In the genomic region with DNA sequence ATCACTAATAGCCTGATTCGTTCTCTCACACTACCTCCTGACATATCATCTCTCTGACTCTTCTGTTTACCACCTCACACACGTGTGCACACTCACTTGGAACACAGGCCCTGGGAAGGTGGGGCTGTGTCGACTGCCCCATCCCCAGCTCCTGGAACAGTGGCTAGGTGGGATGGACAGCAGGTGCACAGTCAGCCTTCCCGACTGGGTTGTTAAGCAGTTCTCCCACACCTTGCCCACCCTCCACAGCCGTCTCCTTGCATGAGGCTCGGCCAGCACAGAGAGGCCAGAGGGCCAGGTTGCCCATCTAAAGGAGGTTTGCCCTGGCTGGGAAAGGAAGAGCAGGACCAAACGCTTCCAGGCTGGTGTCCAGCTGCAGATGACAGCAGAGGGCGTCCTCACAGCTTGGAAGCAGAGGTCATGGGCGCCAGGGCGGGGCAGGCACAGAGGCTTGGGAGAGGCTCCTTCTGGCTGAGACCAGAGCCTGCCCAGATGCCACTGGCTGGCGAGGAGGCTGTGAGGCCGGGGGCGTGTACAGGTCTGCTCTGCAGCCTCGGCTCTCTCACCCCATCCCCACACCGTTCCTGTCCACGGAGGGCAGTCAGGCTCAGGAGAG, we compare ENCODE assay signal across 8 cellular contexts.
DNase-seq lines count a peak whose midpoint lies in the region; ATAC-seq and TF ChIP-seq lines count a peak whose summit lies in the region.

No MANE protein-coding gene starts in this region.

- H3K4me1 ChIP-seq in PC-9 (replicated peaks; ENCODE audit: insufficient read depth) = peaks cover 60% of the 10 kb centered on the region
- peaks cover 0 to 5% of the 10 kb centered on the region in 2 donors for H3K4me1 ChIP-seq in neuronal stem cell (ENCODE audit: control insufficient read depth in 2 of 2, insufficient read depth in 1 of 2, low read depth in 1 of 2, low read length in 2 of 2)
- no peaks in the 10 kb centered on the region for H3K4me1 ChIP-seq in spleen

- intact Hi-C loops in PC-9 (cut with micrococcal nuclease; ENCODE audit: unreplicated experiment) = loop anchor here (1.0 to 10.0 kb wide), 3 partner anchors 24 to 272 kb away; partner anchors contain the start of genes MT2A, NUDT21 and OGFOD1
- intact Hi-C loops in spleen (cut with DNase I; ENCODE audit: low total_unique reads) = no loop called here

- WGBS in neuronal stem cell (ENCODE audit: extremely low coverage in 2 of 2, insufficient read length in 2 of 2, insufficient replicate concordance in 1 of 2), 2 donors = no CpG with 5 or more reads among the region's 16 CpGs
- 66 to 79% (median 72%) methylated on average over 15 to 16 of the region's 16 CpGs for WGBS in spleen, 5 donors

- H2AK5ac ChIP-seq in neuronal stem cell (ENCODE audit: low read depth, low read length) = peak overlapping the region; percentile 50

- H3K9ac ChIP-seq in neuronal stem cell (ENCODE audit: low read depth, low read length, poor library complexity) = no peak overlapping the region

- no peak overlapping the region for H2BK120ac ChIP-seq in neuronal stem cell (ENCODE audit: low read depth, low read length)

- H3K27ac ChIP-seq in PC-9 (peak overlapping the region; percentile 99), neuronal stem cell (replicated peaks; ENCODE audit: low read length) (no peak overlapping the region), spleen (no peak overlapping the region)

- peak; percentile 45 for DNase-seq in GM10248 (ENCODE audit: extremely low spot score)
- DNase-seq in PC-9 = peak; percentile 62 to 83
- no peak for DNase-seq in neuronal stem cell (ENCODE audit: low spot score)
- no peak for DNase-seq in GM19240 (ENCODE audit: insufficient read length, low spot score)
- DNase-seq in spleen = no peak

- H3K79me1 ChIP-seq in neuronal stem cell (ENCODE audit: low read depth, low read length) = no peaks in the 10 kb centered on the region

- CTCF ChIA-PET in GM10248 (lab: Yijun Ruan, JAX) = interaction anchor here (0.8 to 2.9 kb wide), 4 partner anchors 8 to 369 kb away, joined by 3 to 12 read pairs (median 7); no protein-coding TSS in a partner anchor
- CTCF ChIA-PET in PC-9 (lab: Charles Lee) = interaction anchor here (0.6 to 2.3 kb wide), 2 partner anchors 24 to 25 kb away, joined by 3 to 8 read pairs; no protein-coding TSS in a partner anchor

- peak overlapping the region; percentile 58 for H3K18ac ChIP-seq in neuronal stem cell (ENCODE audit: low read length)

- H2BK15ac ChIP-seq in neuronal stem cell (ENCODE audit: low read length) = peak overlapping the region; percentile 6

- H3K36me3 ChIP-seq in PC-9 (ENCODE audit: low read depth) (no peaks in the 10 kb centered on the region), neuronal stem cell (replicated peaks in 1 of 2; ENCODE audit: control insufficient read depth in 2 of 2, insufficient read depth in 2 of 2, low read length in 2 of 2) (no peaks in the 10 kb centered on the region), spleen (no peaks in the 10 kb centered on the region)

- H2BK12ac ChIP-seq in neuronal stem cell (ENCODE audit: low read length) = no peak overlapping the region

- H3K4me2 ChIP-seq in PC-9 (peak overlapping the region; percentile 73), neuronal stem cell (ENCODE audit: insufficient read depth, low read length, poor library complexity, severe bottlenecking) (no peak overlapping the region)

- no peaks in the 10 kb centered on the region for H3K79me2 ChIP-seq in PC-9 (ENCODE audit: low read depth)

- ATAC-seq in esophagus mucosa (peak; percentile 61), GM19035 (IDR thresholded peaks at IDR 0.05; ENCODE audit: unreplicated experiment) (no peak), HG03196 (IDR thresholded peaks at IDR 0.05; ENCODE audit: unreplicated experiment) (no peak)

- no peaks in the 10 kb centered on the region for H4K20me1 ChIP-seq in PC-9 (ENCODE audit: insufficient read depth)

- H3K4me3 ChIP-seq in PC-9 (no peak overlapping the region), neuronal stem cell (ENCODE audit: low read length in 2 of 2) (no peak overlapping the region), spleen (no peak overlapping the region)

- no peak overlapping the region for H4K8ac ChIP-seq in neuronal stem cell (ENCODE audit: low read depth, low read length)

- peaks cover 40% of the 10 kb centered on the region for H3F3A ChIP-seq in PC-9 (ENCODE audit: insufficient read depth, low read depth)

- TF ChIP-seq POLR2A in spleen (IDR thresholded peaks at IDR 0.05) = no peak

- no peaks in the 10 kb centered on the region for H3K9me3 ChIP-seq in PC-9 (ENCODE audit: insufficient read depth, low read depth)
- H3K9me3 ChIP-seq in neuronal stem cell (replicated peaks in 1 of 2; ENCODE audit: control insufficient read depth in 2 of 2, insufficient read depth in 1 of 2, low read depth in 1 of 2, low read length in 2 of 2) = no peaks in the 10 kb centered on the region
- H3K9me3 ChIP-seq in spleen = no peaks in the 10 kb centered on the region

- no peak overlapping the region for H3K23ac ChIP-seq in neuronal stem cell (ENCODE audit: low read depth, low read length, poor library complexity)

- POLR2A ChIA-PET in GM10248 (lab: Yijun Ruan, JAX) = no interaction called here
- POLR2A ChIA-PET in PC-9 (lab: Charles Lee; ENCODE audit: unreplicated experiment) = no interaction called here

- no peak overlapping the region for H2BK5ac ChIP-seq in neuronal stem cell (ENCODE audit: low read length)

- H2AFZ ChIP-seq in PC-9 (no peak overlapping the region), neuronal stem cell (ENCODE audit: low read length) (peak overlapping the region; percentile 86)

- peak overlapping the region; percentile 74 for H3K14ac ChIP-seq in neuronal stem cell (ENCODE audit: low read length)

- TF ChIP-seq CTCF in GM10248 (IDR thresholded peaks at IDR 0.05; ENCODE audit: control extremely low read depth, extremely low read depth, low read depth, missing control alignments) (peak; percentile 46), PC-9 (conservative IDR thresholded peaks at IDR 0.05) (no peak), spleen (IDR thresholded peaks at IDR 0.05 in 8 of 11, conservative IDR thresholded peaks at IDR 0.05 in 3 of 11) (peak in 1 of 11 experiments; percentile 11)

- H3K27me3 ChIP-seq in PC-9 (ENCODE audit: insufficient read depth, low read depth) = no peaks in the 10 kb centered on the region
- peaks cover 0 to 33% (median 0%) of the 10 kb centered on the region in 3 experiments for H3K27me3 ChIP-seq in neuronal stem cell (ENCODE audit: control insufficient read depth in 3 of 3, insufficient read depth in 3 of 3, low read depth in 1 of 3, low read length in 3 of 3)
- H3K27me3 ChIP-seq in spleen (replicated peaks in 1 of 7) = no peaks in the 10 kb centered on the region

- H3K9me2 ChIP-seq in PC-9 (ENCODE audit: insufficient read depth) = no peaks in the 10 kb centered on the region

- no peak overlapping the region for H4K91ac ChIP-seq in neuronal stem cell (ENCODE audit: low read depth, low read length, poor library complexity)

- no peak overlapping the region for H3K4ac ChIP-seq in neuronal stem cell (ENCODE audit: low read length)

- no TSS peak for BruUV-seq in PC-9 (replicated peaks; lab: Mats Ljungman, UMichigan)

Comparison
In these comparisons a context has a peak if more than half of its experiments do, and no peak if none do; other contexts are left out.
1. DNase-seq: peak in GM10248 (single experiment) and PC-9 (2 of 2); none in neuronal stem cell (single experiment), GM19240 (single experiment) and spleen (single experiment).